9 cellular contexts compared by ENCODE assay signal in the genomic region with DNA sequence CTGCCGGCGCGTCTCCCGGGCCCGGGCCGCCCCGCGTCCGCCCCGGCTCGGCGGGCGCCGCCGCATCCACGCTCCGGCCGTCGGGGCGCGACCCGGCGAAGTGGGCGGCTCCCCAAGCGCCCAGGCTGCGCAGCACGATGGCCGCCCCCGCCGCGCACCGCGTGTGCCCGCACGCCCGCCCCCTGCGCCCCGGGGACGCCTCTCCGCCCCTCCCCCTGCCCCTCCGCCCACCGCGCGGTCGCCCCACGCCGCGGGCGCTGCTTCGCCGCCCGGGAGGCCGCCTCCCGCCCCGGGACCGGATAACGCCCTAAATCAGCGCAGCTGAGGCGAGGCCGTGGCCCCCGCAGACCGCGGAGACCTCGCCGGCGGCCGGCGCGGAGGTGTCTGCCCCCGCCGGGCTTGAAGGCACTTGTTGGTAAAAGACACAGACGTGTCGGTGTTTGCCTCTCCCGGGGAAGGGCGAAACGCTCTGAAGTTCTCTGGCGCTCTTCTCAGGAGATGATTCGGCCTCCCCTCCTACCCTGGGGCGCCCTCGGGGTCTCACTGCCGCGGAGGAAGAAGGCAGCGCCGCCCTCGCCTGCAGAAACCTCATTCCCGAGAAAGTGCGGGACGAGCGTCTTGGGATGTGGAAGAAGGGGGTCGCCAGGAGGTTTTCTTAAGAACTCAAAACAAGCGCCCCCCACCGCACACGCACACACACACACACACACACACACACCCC. TPM values are rescaled to one million over a fixed set of nuclear protein-coding genes. Genes with fewer than 3 reads are reported as not detected.
A peak's percentile ranks its signal among the peaks of the same experiment; 100 is the strongest.
DNase-seq lines count a peak whose midpoint lies in the region; ATAC-seq, FAIRE-seq and TF ChIP-seq lines count a peak whose summit lies in the region.
"Had no signal": no experiment of that assay in that cellular context is flagged by ENCODE, and none has a peak within 500 bp of the region (broad histone marks: within the 10 kb centered on the region; RNA-seq: fewer than 3 reads in every experiment).

BNC1 (minus strand) TSS at position 102 of the 721 bp plus-strand sequence; CDS start at position 66, 36 bp downstream.

- peaks cover 15 to 83% (median 56%) of the 10 kb centered on the region in 3 donors for H3K27me3 ChIP-seq in stomach

- intact Hi-C loops in kidney (cut with DNase I) (no loop called here), stomach (cut with DNase I; ENCODE audit: low total_unique reads) (no loop called here)

- DNase-seq in NCI-H82 (lab: John Stamatoyannopoulos, UW) (peak; percentile 44), NCI-H82 treated with DMSO at 0.1 percent for 48 hours (lab: John Stamatoyannopoulos, UW; ENCODE audit: unreplicated experiment) (no peak), kidney (no peak), stomach (no peak), SHP77 treated with DMSO at 0.1 percent for 48 hours (lab: John Stamatoyannopoulos, UW) (no peak), NCI-H2107 treated with DMSO at 0.1 percent for 48 hours (lab: John Stamatoyannopoulos, UW; ENCODE audit: unreplicated experiment) (no peak)
- DNase-seq: 8988T had no signal

- peaks cover 0 to 10% (median 5%) of the 10 kb centered on the region in 5 experiments for H3K9me3 Mint-ChIP-seq in brain

- H3K4me3 ChIP-seq in kidney (ENCODE audit: low read length in 2 of 2) = peak within 1 kb of the TSS; percentile 29 to 35
- peak within 1 kb of the TSS; percentile 41 to 46 (median 43) for H3K4me3 ChIP-seq in stomach

- FAIRE-seq in kidney (lab: Jason Lieb, UNC) = no peak

- H3K36me3 Mint-ChIP-seq in brain = no peaks in the 10 kb centered on the region

- H3K4me1 Mint-ChIP-seq in brain = peaks cover 11% of the 10 kb centered on the region

- peak within 1 kb of the TSS; percentile 80 to 89 (median 87) for H3K4me3 Mint-ChIP-seq in brain

- H3K27ac Mint-ChIP-seq in brain = peak within 1 kb of the TSS in 1 of 5 experiments; percentile 38

- H3K36me3 ChIP-seq in kidney (ENCODE audit: control insufficient read depth in 1 of 2, insufficient read depth in 2 of 2, low read length in 2 of 2) (no peaks in the 10 kb centered on the region), stomach (no peaks in the 10 kb centered on the region)

- WGBS in stomach, 5 donors = 4 to 10% (median 5%) methylated on average over 23 to 93 of the region's 93 CpGs

- ATAC-seq in GM21423 (IDR thresholded peaks at IDR 0.05; ENCODE audit: unreplicated experiment) = no peak

- H3K9ac ChIP-seq in kidney (ENCODE audit: low read length in 2 of 2) = no peak within 1 kb of the TSS

- TF ChIP-seq CTCF in brain (conservative IDR thresholded peaks at IDR 0.05) = no peak
- no peak for TF ChIP-seq CTCF in kidney (IDR thresholded peaks at IDR 0.05; ENCODE audit: borderline replicate concordance, extremely low read depth, insufficient read depth)
- no peak for TF ChIP-seq CTCF in stomach (IDR thresholded peaks at IDR 0.05)

- H3K27ac ChIP-seq in kidney (ENCODE audit: low read depth in 2 of 2, low read length in 2 of 2) = no peak within 1 kb of the TSS
- no peak within 1 kb of the TSS for H3K27ac ChIP-seq in stomach

- H3K27me3 Mint-ChIP-seq in brain = peaks cover 94% of the 10 kb centered on the region

- peaks cover 0 to 3% of the 10 kb centered on the region in 2 donors for H3K4me1 ChIP-seq in kidney (ENCODE audit: control insufficient read depth in 1 of 2, insufficient read depth in 1 of 2, low read depth in 1 of 2, low read length in 2 of 2)
- peaks cover 12 to 21% (median 14%) of the 10 kb centered on the region in 4 donors for H3K4me1 ChIP-seq in stomach

- no peak for TF ChIP-seq EP300 in stomach (IDR thresholded peaks at IDR 0.05)

- TF ChIP-seq POLR2A in stomach (IDR thresholded peaks at IDR 0.05) = no peak

- H3K9me3 ChIP-seq in kidney (ENCODE audit: control insufficient read depth in 1 of 2, low read length in 2 of 2) (no peaks in the 10 kb centered on the region), stomach (peaks cover 0 to 3% (median 0%) of the 10 kb centered on the region in 4 donors)

RNA-seq across cellular contexts. Expression of gene BNC1, which starts in this region (rescaled TPM):
- polyA plus RNA-seq in brain (ENCODE audit: insufficient read depth, low read depth, low replicate concordance) (not detected), kidney (ENCODE audit: insufficient read depth, low read depth, low replicate concordance) (not detected), stomach (1 to 10 TPM in 1 of 3 donors, under 1 TPM in 1, not detected in 1; 0.12 to 4.6 TPM)
- total RNA-seq in kidney (0.38 TPM), stomach (under 1 TPM in 1 of 5 donors, not detected in 4; 0.55 TPM)
